Comparison of ENCODE assay signal across 8 cellular contexts in genomic region chr1:25543425-25544242, GRCh38.
DNase-seq lines count a peak whose midpoint lies in the region; ATAC-seq and TF ChIP-seq lines count a peak whose summit lies in the region.

Gene LDLRAP1 (plus strand): TSS chr1:25543606. CDS start chr1:25543699, 93 bp downstream.

- no peaks in the 10 kb centered on the region for H3K9me3 Mint-ChIP-seq in nephron progenitor cell

- TF ChIP-seq CTCF in RWPE1 (conservative IDR thresholded peaks at IDR 0.05; ENCODE audit: low read depth) (no peak), nephron progenitor cell (IDR thresholded peaks at IDR 0.05) (no peak)

- H3K4me1 Mint-ChIP-seq in nephron progenitor cell, result peaks cover 5% of the 10 kb centered on the region

- H3K27ac Mint-ChIP-seq in nephron progenitor cell, result no peak within 1 kb of the TSS

- peak; percentile 96 for DNase-seq in AG08396 (ENCODE audit: low spot score)
- peak; percentile 88 for DNase-seq in RWPE1 (ENCODE audit: low spot score)
- peak in 3 of 4 experiments; percentile 20 to 54 (median 25) for DNase-seq in activated naive CD4-positive, alpha-beta T cell (lab: John Stamatoyannopoulos, UW)
- peak; percentile 57 for DNase-seq in foreskin melanocyte
- peak; percentile 80 for DNase-seq in nephron progenitor cell
- peak; percentile 61 for DNase-seq in stromal cell of bone marrow (ENCODE audit: low read depth)

- H3K27ac ChIP-seq in RWPE1, result peak within 1 kb of the TSS; percentile 75

- CTCF ChIA-PET in RWPE1 (lab: Yijun Ruan, JAX), result interaction anchor here (0.7 kb wide), 1 partner anchor 11 kb away, joined by 4 read pairs; no protein-coding TSS in a partner anchor

- POLR2A ChIA-PET in RWPE1 (lab: Yijun Ruan, JAX; ENCODE audit: low non-redundant PET), result interaction anchor here (0.7 kb wide), 1 partner anchor 21 kb away, joined by 4 read pairs; no protein-coding TSS in a partner anchor

- peak within 1 kb of the TSS; percentile 78 for H3K4me3 Mint-ChIP-seq in nephron progenitor cell

- peak; percentile 76 for ATAC-seq in GM18909 (IDR thresholded peaks at IDR 0.05; ENCODE audit: poor library complexity, unreplicated experiment)
- peak; percentile 84 for ATAC-seq in HG03175 (IDR thresholded peaks at IDR 0.05; ENCODE audit: unreplicated experiment)

- no peaks in the 10 kb centered on the region for H3K36me3 Mint-ChIP-seq in nephron progenitor cell (ENCODE audit: low read depth)

- H3K27me3 Mint-ChIP-seq in nephron progenitor cell (ENCODE audit: low read depth, poor library complexity), result peaks cover 63% of the 10 kb centered on the region

Comparison
In these comparisons a context has a peak if more than half of its experiments do, and no peak if none do; other contexts are left out.
1. Peak in every context shown above with its lines: DNase-seq, ATAC-seq and H3K27ac ChIP-seq.
2. DNase-seq: peak in every context shown above with its lines; median percentile 96 in AG08396; 88 in RWPE1; 80 in nephron progenitor cell; 61 in stromal cell of bone marrow; 57 in foreskin melanocyte; 25 in activated naive CD4-positive, alpha-beta T cell.